14 cellular contexts compared by ENCODE assay signal in genomic region chr6:115363379-115363778, GRCh38.
DNase-seq lines count a peak whose midpoint lies in the region; ATAC-seq lines count a peak whose summit lies in the region.
"Had no signal": no experiment of that assay in that cellular context is flagged by ENCODE, and none has a peak within 500 bp of the region (broad histone marks: within the 10 kb centered on the region; RNA-seq: fewer than 3 reads in every experiment).

No MANE protein-coding gene starts in this region.

- DNase-seq in NCI-H526 treated with DMSO at 0.1 percent for 48 hours (lab: John Stamatoyannopoulos, UW) (no peak), NCI-H1436 (lab: John Stamatoyannopoulos, UW) (no peak), amniotic stem cell (lab: John Stamatoyannopoulos, UW) (no peak)
- no peak for DNase-seq in central memory CD4-positive, alpha-beta T cell
- DNase-seq: activated CD4-positive, alpha-beta T cell treated with anti-CD3 and anti-CD28 coated beads, Interleukin-2, amount 10 ng/mL, durations not matched to agents 7 days and 5 days; AML-193; DMS79 treated with DMSO at 0.1 percent for 48 hours; naive thymus-derived CD8-positive, alpha-beta T cell; T-helper 1 cell had no signal

- ATAC-seq in GM18511 (IDR thresholded peaks at IDR 0.05; ENCODE audit: unreplicated experiment) (peak; percentile 89), GM19463 (IDR thresholded peaks at IDR 0.05; ENCODE audit: unreplicated experiment) (peak; percentile 89), HG02798 (IDR thresholded peaks at IDR 0.05; ENCODE audit: poor library complexity, unreplicated experiment) (peak; percentile 83), HG03442 (IDR thresholded peaks at IDR 0.05; ENCODE audit: unreplicated experiment) (peak; percentile 85)
- ATAC-seq: naive thymus-derived CD8-positive, alpha-beta T cell; Panc1 had no signal
